ENCODE assay signal across 12 cellular contexts in genomic region chr5:27702339-27702820, GRCh38.
DNase-seq lines count a peak whose midpoint lies in the region; ATAC-seq and TF ChIP-seq lines count a peak whose summit lies in the region.
"Had no signal": no experiment of that assay in that cellular context is flagged by ENCODE, and none has a peak within 500 bp of the region (broad histone marks: within the 10 kb centered on the region; RNA-seq: fewer than 3 reads in every experiment).

No MANE protein-coding gene starts in this region.

- H3K27me3 Mint-ChIP-seq in stimulated activated memory B cell treated with anti-CD40 and anti-IgM and Interleukin-4, amounts not matched to agents 10 μg/mL and 1 μg/mL and 100 μg/mL, for 72 hours, result no peaks in the 10 kb centered on the region

- no peak overlapping the region for H3K4me3 Mint-ChIP-seq in stimulated activated memory B cell treated with anti-CD40 and anti-IgM and Interleukin-4, amounts not matched to agents 10 μg/mL and 1 μg/mL and 100 μg/mL, for 72 hours
- H3K4me3 Mint-ChIP-seq: activated T-cell treated with anti-CD3 and anti-CD28 coated beads, Interleukin-2, amount 50 U/mL, for 4 hours had no signal

- H3K36me3 Mint-ChIP-seq in stimulated activated memory B cell treated with anti-CD40 and anti-IgM and Interleukin-4, amounts not matched to agents 10 μg/mL and 1 μg/mL and 100 μg/mL, for 72 hours, result no peaks in the 10 kb centered on the region

- H3K4me1 ChIP-seq in fibroblast of lung (ENCODE audit: control insufficient read depth, extremely low read depth, insufficient read depth, low read length), result no peaks in the 10 kb centered on the region
- H3K4me1 ChIP-seq in mucosa of descending colon (ENCODE audit: low read depth), result no peaks in the 10 kb centered on the region

- no peak overlapping the region for H3K27ac Mint-ChIP-seq in stimulated activated memory B cell treated with anti-CD40 and anti-IgM and Interleukin-4, amounts not matched to agents 10 μg/mL and 1 μg/mL and 100 μg/mL, for 72 hours

- H2AFZ ChIP-seq in fibroblast of lung (ENCODE audit: low read length), result no peak overlapping the region

- DNase-seq in NCI-H510A treated with DMSO at 0.1 percent for 48 hours (lab: John Stamatoyannopoulos, UW) (peak; percentile 8), NCI-H510A (lab: John Stamatoyannopoulos, UW) (no peak), OCI-M1 (lab: John Stamatoyannopoulos, UW) (peak; percentile 71), fibroblast of lung (ENCODE audit: low read depth in 2 of 2) (peak; percentile 11 to 83), caudate nucleus (lab: John Stamatoyannopoulos, UW) (no peak), mucosa of descending colon (no peak)
- DNase-seq: activated T-cell treated with anti-CD3 and anti-CD28 coated beads, Interleukin-2, amount 50 U/mL, for 4 hours; AML-193; hypothalamus had no signal

- intact Hi-C loops in mucosa of descending colon (cut with DNase I, micrococcal nuclease), result no loop called here

- H3K27ac ChIP-seq in fibroblast of lung (ENCODE audit: insufficient read depth, low read length) (no peak overlapping the region), temporal lobe (ENCODE audit: low read depth, low read length) (peak overlapping the region; percentile 4), caudate nucleus (ENCODE audit: low read depth, low read length) (no peak overlapping the region)
- H3K27ac ChIP-seq: coronary artery had no signal

- no peak for ATAC-seq in stimulated activated memory B cell treated with anti-CD40 and anti-IgM and Interleukin-4, amounts not matched to agents 10 μg/mL and 1 μg/mL and 100 μg/mL, for 72 hours
- no peak for ATAC-seq in mucosa of descending colon
- ATAC-seq: activated T-cell treated with anti-CD3 and anti-CD28 coated beads, Interleukin-2, amount 50 U/mL, for 4 hours had no signal

- no peak for TF ChIP-seq CTCF in fibroblast of lung (conservative IDR thresholded peaks at IDR 0.05 in 1 of 2, IDR thresholded peaks at IDR 0.05 in 1 of 2; ENCODE audit: low read depth in 1 of 2, low read length in 2 of 2)
- TF ChIP-seq CTCF in mucosa of descending colon (IDR thresholded peaks at IDR 0.05), result no peak

- no peaks in the 10 kb centered on the region for H3K27me3 ChIP-seq in fibroblast of lung (ENCODE audit: control insufficient read depth, insufficient read depth, low read length)

- H3K4me3 ChIP-seq in fibroblast of lung (replicated peaks in 1 of 4; ENCODE audit: control extremely low read depth in 1 of 4, insufficient read depth in 1 of 4, low read depth in 3 of 4, low read length in 4 of 4) (no peak overlapping the region), mucosa of descending colon (no peak overlapping the region)
- H3K4me3 ChIP-seq: coronary artery had no signal

- H3K4me1 Mint-ChIP-seq in stimulated activated memory B cell treated with anti-CD40 and anti-IgM and Interleukin-4, amounts not matched to agents 10 μg/mL and 1 μg/mL and 100 μg/mL, for 72 hours, result no peaks in the 10 kb centered on the region

- H3K9me3 ChIP-seq in fibroblast of lung (ENCODE audit: control insufficient read depth, insufficient read depth, low read depth, low read length) (no peaks in the 10 kb centered on the region), mucosa of descending colon (peaks cover 32% of the 10 kb centered on the region)

- no peaks in the 10 kb centered on the region for H3K79me2 ChIP-seq in fibroblast of lung (ENCODE audit: control insufficient read depth, insufficient read depth, low read length)

- H3K9ac ChIP-seq in fibroblast of lung (ENCODE audit: insufficient read depth, low read length), result no peak overlapping the region

- H3K9me3 Mint-ChIP-seq in stimulated activated memory B cell treated with anti-CD40 and anti-IgM and Interleukin-4, amounts not matched to agents 10 μg/mL and 1 μg/mL and 100 μg/mL, for 72 hours, result no peaks in the 10 kb centered on the region

- no peaks in the 10 kb centered on the region for H4K20me1 ChIP-seq in fibroblast of lung (ENCODE audit: control insufficient read depth, extremely low read depth, insufficient read depth, low read length)

- H3K36me3 ChIP-seq in fibroblast of lung (ENCODE audit: control insufficient read depth, insufficient read depth, low read length), result no peaks in the 10 kb centered on the region
- no peaks in the 10 kb centered on the region for H3K36me3 ChIP-seq in mucosa of descending colon (ENCODE audit: low read depth)

- no peak overlapping the region for H3K4me2 ChIP-seq in fibroblast of lung (ENCODE audit: extremely low read depth, insufficient read depth, low read length)

Comparison
In these comparisons a context has a peak if more than half of its experiments do, and no peak if none do; other contexts are left out.
1. DNase-seq: peak in NCI-H510A treated with DMSO at 0.1 percent for 48 hours (single experiment), OCI-M1 (single experiment) and fibroblast of lung (2 of 2); none in NCI-H510A (single experiment), caudate nucleus (0 of 61) and mucosa of descending colon (0 of 3).